In genomic region chr11:112024778-112025678, GRCh38 we compare ENCODE assay signal across 8 cellular contexts. TPM values are rescaled to one million over a fixed set of nuclear protein-coding genes. Genes with fewer than 3 reads are reported as not detected.
DNase-seq lines count a peak whose midpoint lies in the region; ATAC-seq and TF ChIP-seq lines count a peak whose summit lies in the region.

Gene DLAT (plus strand): TSS chr11:112025408. CDS start chr11:112025473, 65 bp downstream.

- CTCF ChIA-PET in AG04450 (lab: Charles Lee), result no interaction called here

- peak; percentile 18 for DNase-seq in AG04450 (ENCODE audit: low read depth, low spot score)
- DNase-seq in NCI-H2227 treated with DMSO at 0.1 percent for 48 hours (lab: John Stamatoyannopoulos, UW), result peak; percentile 60
- peak; percentile 78 to 84 for DNase-seq in cardiac fibroblast (ENCODE audit: low read depth in 2 of 2)
- DNase-seq in inferior parietal cortex (ENCODE audit: extremely low spot score), result peak; percentile 83
- DNase-seq in stimulated activated CD4-positive, alpha-beta T cell treated with anti-CD3 and anti-CD28 coated beads, Interleukin-12 subunit alpha, Interleukin-12 subunit beta, amount 100 ng/mL, for 4 hours, result peak; percentile 77

- H3K4me3 ChIP-seq in AG04450 (ENCODE audit: low read depth, low read length), result peak within 1 kb of the TSS; percentile 88
- peak within 1 kb of the TSS; percentile 76 for H3K4me3 ChIP-seq in WI38 (ENCODE audit: low read depth, low read length)
- H3K4me3 ChIP-seq in cardiac fibroblast (replicated peaks in 1 of 2; ENCODE audit: low read depth in 2 of 2, low read length in 2 of 2), result peak within 1 kb of the TSS; percentile 84 to 95

- no peaks in the 10 kb centered on the region for H3K27me3 ChIP-seq in AG04450 (ENCODE audit: control insufficient read depth, insufficient read depth, low read length)

- peak; percentile 71 for ATAC-seq in GM18873 (IDR thresholded peaks at IDR 0.05; ENCODE audit: low FRiP score, unreplicated experiment)
- peak; percentile 71 for ATAC-seq in HG03135 (IDR thresholded peaks at IDR 0.05; ENCODE audit: unreplicated experiment)

- no peaks in the 10 kb centered on the region; the same call in 1 of the 2 replicates for H3K9me3 ChIP-seq in AG04450 (ENCODE audit: control insufficient read depth, insufficient read depth, low read length)

- no peak for TF ChIP-seq CTCF in AG04450 (IDR thresholded peaks at IDR 0.05; ENCODE audit: low read depth, low read length)
- no peak for TF ChIP-seq CTCF in WI38 (IDR thresholded peaks at IDR 0.05; ENCODE audit: low read depth, low read length)
- no peak for TF ChIP-seq CTCF in cardiac fibroblast (IDR thresholded peaks at IDR 0.05; ENCODE audit: low read depth, low read length)

- no peak within 1 kb of the TSS for H3K27ac ChIP-seq in AG04450 (ENCODE audit: low read depth, low read length)

- POLR2A ChIA-PET in AG04450 (lab: Yijun Ruan, JAX), result interaction anchor here (0.8 kb wide), 1 partner anchor 260 kb away, joined by 3 read pairs; no protein-coding TSS in a partner anchor

RNA-seq across cellular contexts. Expression of gene DLAT, which starts in this region (rescaled TPM):
- polyA plus RNA-seq in AG04450 (2011; rRNA removed), result 26.6 and 34.8 TPM in 2 replicates
- 19.7 and 27.3 TPM in 2 replicates for polyA minus RNA-seq in AG04450 (2011; rRNA and poly(A)+ RNA removed)

Comparison
In these comparisons a context has a peak if more than half of its experiments do, and no peak if none do; other contexts are left out.
1. DNase-seq: peak in every context shown above with its lines; median percentile 83 in inferior parietal cortex; 81 in cardiac fibroblast; 77 in stimulated activated CD4-positive, alpha-beta T cell treated with anti-CD3 and anti-CD28 coated beads, Interleukin-12 subunit alpha, Interleukin-12 subunit beta, amount 100 ng/mL, for 4 hours; 60 in NCI-H2227 treated with DMSO at 0.1 percent for 48 hours; 18 in AG04450.